Comparison of ENCODE assay signal across 25 cellular contexts in genomic region chr6:154566866-154567265, GRCh38.
"Had no signal": no experiment of that assay in that cellular context is flagged by ENCODE, and none has a peak within 500 bp of the region (broad histone marks: within the 10 kb centered on the region; RNA-seq: fewer than 3 reads in every experiment).

No MANE protein-coding gene starts in this region.

- H3K27ac Mint-ChIP-seq: naive thymus-derived CD4-positive, alpha-beta T cell; natural killer cell treated with Interleukin-12 subunit alpha and Interleukin-12 subunit beta and Interleukin-15 and Interleukin-18, amount 100 ng/mL, for 72 hours; stimulated activated effector memory CD8-positive, alpha-beta T cell treated with anti-CD3 and anti-CD28 coated beads, Interleukin-12 subunit alpha, Interleukin-12 subunit beta, amount 100 ng/mL, for 72 hours; stimulated activated naive CD8-positive, alpha-beta T cell treated with anti-CD3 and anti-CD28 coated beads, Interleukin-15, Interleukin-2, amounts not matched to agents 100 ng/mL and 50 ng/mL, for 24 hours; type B pancreatic cell had no signal

- H3K27ac ChIP-seq: heart left ventricle, lower lobe of right lung, pancreas, prostate gland, skin epidermis, spleen, suprapubic skin, thoracic aorta, tibial artery, uterus had no signal

- H3K36me3 Mint-ChIP-seq: naive thymus-derived CD4-positive, alpha-beta T cell; natural killer cell treated with Interleukin-12 subunit alpha and Interleukin-12 subunit beta and Interleukin-15 and Interleukin-18, amount 100 ng/mL, for 72 hours; stimulated activated effector memory CD8-positive, alpha-beta T cell treated with anti-CD3 and anti-CD28 coated beads, Interleukin-12 subunit alpha, Interleukin-12 subunit beta, amount 100 ng/mL, for 72 hours; type B pancreatic cell had no signal

- H3K4me1 ChIP-seq: lower lobe of right lung, prostate gland, suprapubic skin, tibial artery, uterus had no signal

- H3K27me3 ChIP-seq: heart left ventricle, pancreas, spleen, suprapubic skin, tibial artery, uterus had no signal

- H3K4me3 Mint-ChIP-seq: naive thymus-derived CD4-positive, alpha-beta T cell; natural killer cell treated with Interleukin-12 subunit alpha and Interleukin-12 subunit beta and Interleukin-15 and Interleukin-18, amount 100 ng/mL, for 72 hours; stimulated activated effector memory CD8-positive, alpha-beta T cell treated with anti-CD3 and anti-CD28 coated beads, Interleukin-12 subunit alpha, Interleukin-12 subunit beta, amount 100 ng/mL, for 72 hours; stimulated activated naive CD8-positive, alpha-beta T cell treated with anti-CD3 and anti-CD28 coated beads, Interleukin-15, Interleukin-2, amounts not matched to agents 100 ng/mL and 50 ng/mL, for 24 hours; type B pancreatic cell had no signal

- DNase-seq: heart left ventricle; islet precursor cell; lower lobe of right lung; mammary epithelial cell; mesenchymal stem cell; naive thymus-derived CD4-positive, alpha-beta T cell; pancreas; posterior cingulate gyrus; retina; right cardiac atrium; spleen; stimulated activated CD4-positive, alpha-beta T cell treated with anti-CD3 and anti-CD28 coated beads, Interleukin-4, amount 100 ng/mL, for 24 hours; stimulated activated naive CD4-positive, alpha-beta T cell; tibial artery; uterus had no signal

- H3K9me3 Mint-ChIP-seq: naive thymus-derived CD4-positive, alpha-beta T cell; natural killer cell treated with Interleukin-12 subunit alpha and Interleukin-12 subunit beta and Interleukin-15 and Interleukin-18, amount 100 ng/mL, for 72 hours; stimulated activated effector memory CD8-positive, alpha-beta T cell treated with anti-CD3 and anti-CD28 coated beads, Interleukin-12 subunit alpha, Interleukin-12 subunit beta, amount 100 ng/mL, for 72 hours; stimulated activated naive CD8-positive, alpha-beta T cell treated with anti-CD3 and anti-CD28 coated beads, Interleukin-15, Interleukin-2, amounts not matched to agents 100 ng/mL and 50 ng/mL, for 24 hours; type B pancreatic cell had no signal

- H3K36me3 ChIP-seq: heart left ventricle, lower lobe of right lung, pancreas, prostate gland, spleen, suprapubic skin, thoracic aorta, tibial artery, uterus had no signal

- H3K9me3 ChIP-seq: heart left ventricle, lower lobe of right lung, pancreas, prostate gland, spleen, suprapubic skin, thoracic aorta, tibial artery, uterus had no signal

- ATAC-seq: heart left ventricle; left lobe of liver; lower lobe of right lung; naive thymus-derived CD4-positive, alpha-beta T cell; natural killer cell treated with Interleukin-12 subunit alpha and Interleukin-12 subunit beta and Interleukin-15 and Interleukin-18, amount 100 ng/mL, for 72 hours; pancreas; right cardiac atrium; sciatic nerve; stimulated activated effector memory CD8-positive, alpha-beta T cell treated with anti-CD3 and anti-CD28 coated beads, Interleukin-12 subunit alpha, Interleukin-12 subunit beta, amount 100 ng/mL, for 72 hours had no signal

- H3K4me1 Mint-ChIP-seq: naive thymus-derived CD4-positive, alpha-beta T cell; stimulated activated effector memory CD8-positive, alpha-beta T cell treated with anti-CD3 and anti-CD28 coated beads, Interleukin-12 subunit alpha, Interleukin-12 subunit beta, amount 100 ng/mL, for 72 hours had no signal

- H3K27me3 Mint-ChIP-seq: type B pancreatic cell had no signal

- H3K4me3 ChIP-seq: heart left ventricle, lower lobe of right lung, pancreas, prostate gland, skin epidermis, spleen, suprapubic skin, thoracic aorta, tibial artery, uterus had no signal
